In genomic region chr2:196068271-196069209, GRCh38 we compare ENCODE assay signal across 8 cellular contexts. TPM values are rescaled to one million over a fixed set of nuclear protein-coding genes. Genes with fewer than 3 reads are reported as not detected.
A peak's percentile ranks its signal among the peaks of the same experiment; 100 is the strongest.
DNase-seq lines count a peak whose midpoint lies in the region; ATAC-seq and TF ChIP-seq lines count a peak whose summit lies in the region.

TSS of gene DNAH7 (minus strand) at chr2:196068837. CDS start at chr2:196068711, 126 bp downstream.

- intact Hi-C loops in left lung (cut with DNase I) = loop anchor here in 1 of 2 donors (10.0 kb wide), 1 partner anchor 404 kb away; no protein-coding TSS in a partner anchor

- H3K9me3 ChIP-seq in left lung = no peaks in the 10 kb centered on the region

- H3K27ac ChIP-seq in C4-2B (peak within 1 kb of the TSS; percentile 51), left lung (peak within 1 kb of the TSS; percentile 20 to 95)

- TF ChIP-seq CTCF in C4-2B (conservative IDR thresholded peaks at IDR 0.05) (peak; percentile 81), left lung (IDR thresholded peaks at IDR 0.05) (peak; percentile 47 to 91)

- DNase-seq in NCI-H526 treated with DMSO at 0.1 percent for 48 hours (lab: John Stamatoyannopoulos, UW) = peak; percentile 68
- peak; percentile 91 for DNase-seq in activated CD4-positive, alpha-beta T cell treated with anti-CD3 and anti-CD28 coated beads, Interleukin-2, amount 50 U/mL, for 1 hour
- peak; percentile 79 for DNase-seq in dermis blood vessel endothelial cell
- peak; percentile 93 to 96 for DNase-seq in left lung
- peak; percentile 82 for DNase-seq in stimulated activated CD4-positive, alpha-beta T cell treated with anti-CD3 and anti-CD28 coated beads, Interleukin-2, amount 100 ng/mL, for 4 hours (ENCODE audit: low read depth)

- no peaks in the 10 kb centered on the region for H3K27me3 ChIP-seq in left lung

- no peaks in the 10 kb centered on the region for H3K36me3 ChIP-seq in left lung

- ATAC-seq in GM19351 (IDR thresholded peaks at IDR 0.05; ENCODE audit: unreplicated experiment) = peak; percentile 96
- ATAC-seq in HG03469 (IDR thresholded peaks at IDR 0.05; ENCODE audit: unreplicated experiment) = peak; percentile 96
- ATAC-seq in left lung = peak; percentile 99

- H3K4me1 ChIP-seq in left lung = peaks cover 0 to 12% of the 10 kb centered on the region in 2 donors

- peak within 1 kb of the TSS; percentile 61 to 84 for H3K4me3 ChIP-seq in left lung

RNA-seq across cellular contexts. Expression of gene DNAH7, which starts in this region (rescaled TPM):
- 0.09 and 0.17 TPM in 2 replicates for total RNA-seq in dermis blood vessel endothelial cell
- 1 to 10 TPM; 1.6 to 4.9 TPM for total RNA-seq in left lung

Comparison
In these comparisons a context has a peak if more than half of its experiments do, and no peak if none do; other contexts are left out.
1. Peak in every context shown above with its lines: DNase-seq, ATAC-seq, H3K4me3 ChIP-seq and H3K27ac ChIP-seq.
2. Peak in DNase-seq in dermis blood vessel endothelial cell; RNA of the gene not detected or under 1 TPM.